In genomic region chr20:34364013-34364382, GRCh38 we compare ENCODE assay signal across 8 cellular contexts. TPM values are rescaled to one million over a fixed set of nuclear protein-coding genes. Genes with fewer than 3 reads are reported as not detected.
DNase-seq lines count a peak whose midpoint lies in the region; ATAC-seq, FAIRE-seq and TF ChIP-seq lines count a peak whose summit lies in the region.

No MANE protein-coding gene starts in this region.

- peaks cover 54% of the 10 kb centered on the region for H4K20me1 ChIP-seq in BLaER1
- H4K20me1 ChIP-seq in KMS-11 (ENCODE audit: insufficient read depth), result peaks cover 5% of the 10 kb centered on the region; the same call in 1 of the 2 replicates
- no peaks in the 10 kb centered on the region for H4K20me1 ChIP-seq in keratinocyte (ENCODE audit: control insufficient read depth, extremely low read depth, insufficient read depth, low read length)

- intact Hi-C loops in ascending aorta (cut with DNase I), result loop anchor here (5.0 to 10.0 kb wide), 3 partner anchors 33 to 1591 kb away; partner anchors contain the start of genes DYNLRB1 and SCAND1

- peaks cover 44% of the 10 kb centered on the region for H3K4me1 ChIP-seq in BLaER1
- peaks cover 64% of the 10 kb centered on the region for H3K4me1 ChIP-seq in KMS-11 (ENCODE audit: low read depth, poor library complexity, severe bottlenecking)
- H3K4me1 ChIP-seq in ascending aorta, result peaks cover 6 to 42% of the 10 kb centered on the region in 2 donors
- peaks cover 54% of the 10 kb centered on the region for H3K4me1 ChIP-seq in keratinocyte (ENCODE audit: control insufficient read depth, extremely low read depth, insufficient read depth, low read length)
- H3K4me1 ChIP-seq in stomach smooth muscle (ENCODE audit: control insufficient read depth, insufficient read depth, low read length), result peaks cover 21% of the 10 kb centered on the region

- FAIRE-seq in keratinocyte (lab: Jason Lieb, UNC), result no peak

- H3K27me3 ChIP-seq in BLaER1 (no peaks in the 10 kb centered on the region), KMS-11 (ENCODE audit: insufficient read depth, low read depth) (no peaks in the 10 kb centered on the region), ascending aorta (no peaks in the 10 kb centered on the region), keratinocyte (ENCODE audit: control insufficient read depth, extremely low read depth, insufficient read depth, low read length) (no peaks in the 10 kb centered on the region), stomach smooth muscle (ENCODE audit: control insufficient read depth in 1 of 2, insufficient read depth in 2 of 2, low read length in 2 of 2) (no peaks in the 10 kb centered on the region)

- dilution Hi-C loops in keratinocyte (cut with MboI; ENCODE audit: extremely low pct_ligation_motif_present, low sequenced_read_pairs), result no loop called here

- peak overlapping the region; percentile 92 for H3K4me3 ChIP-seq in BLaER1
- no peak overlapping the region for H3K4me3 ChIP-seq in KMS-11 (IDR thresholded peaks at IDR 0.05; ENCODE audit: insufficient read depth, low read depth, low read length)
- H3K4me3 ChIP-seq in ascending aorta, result peak overlapping the region; percentile 79 to 83
- peak overlapping the region; percentile 95 to 98 (median 97) for H3K4me3 ChIP-seq in keratinocyte (ENCODE audit: control insufficient read depth in 2 of 3, extremely low read depth in 1 of 3, insufficient read depth in 2 of 3, low read depth in 1 of 3, low read length in 3 of 3)
- peak overlapping the region; percentile 72 to 84 for H3K4me3 ChIP-seq in stomach smooth muscle (ENCODE audit: low read length in 2 of 2)

- H3K9ac ChIP-seq in BLaER1 (peak overlapping the region; percentile 97), KMS-11 (peak overlapping the region; percentile 81), keratinocyte (ENCODE audit: control insufficient read depth, extremely low read depth, insufficient read depth, low read length) (peak overlapping the region; percentile 97), stomach smooth muscle (ENCODE audit: low read length in 2 of 2) (peak overlapping the region; percentile 83 to 90)

- H3K27ac ChIP-seq in BLaER1 (peak overlapping the region; percentile 95), KMS-11 (peak overlapping the region; percentile 37), ascending aorta (peak overlapping the region; percentile 92 to 94), keratinocyte (ENCODE audit: control insufficient read depth, insufficient read depth, low read length) (peak overlapping the region; percentile 91), stomach smooth muscle (ENCODE audit: low read length) (peak overlapping the region; percentile 76)

- H3K9me3 ChIP-seq in BLaER1, result no peaks in the 10 kb centered on the region
- H3K9me3 ChIP-seq in ascending aorta, result no peaks in the 10 kb centered on the region
- no peaks in the 10 kb centered on the region for H3K9me3 ChIP-seq in keratinocyte (ENCODE audit: control insufficient read depth, low read depth, low read length)
- H3K9me3 ChIP-seq in stomach smooth muscle (ENCODE audit: control insufficient read depth in 2 of 2, low read length in 2 of 2), result no peaks in the 10 kb centered on the region

- H3K36me3 ChIP-seq in BLaER1, result peaks cover 25% of the 10 kb centered on the region
- peaks cover 2% of the 10 kb centered on the region; the same call in 1 of the 2 replicates for H3K36me3 ChIP-seq in KMS-11 (ENCODE audit: insufficient read depth)
- H3K36me3 ChIP-seq in ascending aorta, result no peaks in the 10 kb centered on the region
- peaks cover 1 to 24% of the 10 kb centered on the region in 2 experiments for H3K36me3 ChIP-seq in keratinocyte (ENCODE audit: control insufficient read depth in 2 of 2, extremely low read depth in 1 of 2, insufficient read depth in 2 of 2, low read length in 2 of 2)
- no peaks in the 10 kb centered on the region for H3K36me3 ChIP-seq in stomach smooth muscle (ENCODE audit: control insufficient read depth in 2 of 2, insufficient read depth in 2 of 2, low read length in 2 of 2)

- peak overlapping the region; percentile 80 for H2AFZ ChIP-seq in KMS-11 (ENCODE audit: low read depth)
- H2AFZ ChIP-seq in keratinocyte (ENCODE audit: control insufficient read depth, low read length), result no peak overlapping the region

- H3K4me2 ChIP-seq in BLaER1, result peak overlapping the region; percentile 82
- H3K4me2 ChIP-seq in KMS-11, result peak overlapping the region; percentile 92
- H3K4me2 ChIP-seq in keratinocyte (ENCODE audit: control insufficient read depth, extremely low read depth, insufficient read depth, low read depth, low read length), result peak overlapping the region; percentile 90

- H3K79me2 ChIP-seq in KMS-11 (ENCODE audit: insufficient read depth, low read depth), result peaks cover 60% of the 10 kb centered on the region
- H3K79me2 ChIP-seq in keratinocyte (ENCODE audit: control insufficient read depth, insufficient read depth, low read length), result peaks cover 59% of the 10 kb centered on the region

- no peak for ATAC-seq in HG03175 (IDR thresholded peaks at IDR 0.05; ENCODE audit: unreplicated experiment)
- no peak for ATAC-seq in GM21515 (IDR thresholded peaks at IDR 0.05; ENCODE audit: unreplicated experiment)

- no peaks in the 10 kb centered on the region for H3K9me1 ChIP-seq in keratinocyte (ENCODE audit: control insufficient read depth, extremely low read depth, insufficient read depth, low read length)

- DNase-seq in ascending aorta (ENCODE audit: low spot score in 2 of 2) (no peak), keratinocyte (ENCODE audit: low read depth, low spot score) (no peak), NCI-H2196 treated with DMSO at 0.1 percent for 48 hours (lab: John Stamatoyannopoulos, UW; ENCODE audit: unreplicated experiment) (no peak)

- TF ChIP-seq CTCF in KMS-11 (conservative IDR thresholded peaks at IDR 0.05; ENCODE audit: low read depth, low read length), result no peak
- TF ChIP-seq CTCF in ascending aorta (IDR thresholded peaks at IDR 0.05), result no peak
- TF ChIP-seq CTCF in keratinocyte (optimal IDR thresholded peaks at IDR 0.05 in 1 of 3, IDR thresholded peaks at IDR 0.05 in 1 of 3, conservative IDR thresholded peaks at IDR 0.05 in 1 of 3; ENCODE audit: extremely low read depth in 1 of 3, insufficient read depth in 2 of 3, low read length in 3 of 3), result no peak

RNA-seq across cellular contexts. Expression of gene ITCH, which starts 0.9 kb away (rescaled TPM):
- 42.8 TPM for total RNA-seq in ascending aorta
- 22.8 to 42.5 TPM (median 29.1 TPM) in 3 replicates for polyA plus RNA-seq in keratinocyte
- 66.5 TPM for polyA plus RNA-seq in keratinocyte (2011; ENCODE audit: low read depth)
- polyA plus RNA-seq in keratinocyte (2011; cell fraction: cytosol; rRNA removed), result 20.0 and 34.3 TPM in 2 replicates
- polyA plus RNA-seq in keratinocyte (2011; cell fraction: nucleus; rRNA removed), result 32.0 and 36.8 TPM in 2 replicates
- polyA plus RNA-seq in keratinocyte (2012; ENCODE audit: low replicate concordance), result 34.9 and 52.6 TPM in 2 replicates
- polyA minus RNA-seq in keratinocyte, result 35.9 to 86.8 TPM (median 52.7 TPM) in 3 replicates
- polyA minus RNA-seq in keratinocyte (2011; cell fraction: cytosol; rRNA and poly(A)+ RNA removed), result 32.0 TPM
- 28.1 and 65.2 TPM in 2 replicates for polyA minus RNA-seq in keratinocyte (2011; cell fraction: nucleus; rRNA and poly(A)+ RNA removed)

Comparison
In these comparisons a context has a peak if more than half of its experiments do, and no peak if none do; other contexts are left out.
1. H3K27ac ChIP-seq: peak in every context shown above with its lines; median percentile 95 in BLaER1; 93 in ascending aorta; 91 in keratinocyte; 76 in stomach smooth muscle; 37 in KMS-11.